17 cellular contexts compared by ENCODE assay signal in genomic region chr9:105216440-105217178, GRCh38. TPM values are rescaled to one million over a fixed set of nuclear protein-coding genes. Genes with fewer than 3 reads are reported as not detected.
A peak's percentile ranks its signal among the peaks of the same experiment; 100 is the strongest.
DNase-seq lines count a peak whose midpoint lies in the region; ATAC-seq and TF ChIP-seq lines count a peak whose summit lies in the region.
"Had no signal": no experiment of that assay in that cellular context is flagged by ENCODE, and none has a peak within 500 bp of the region (broad histone marks: within the 10 kb centered on the region; RNA-seq: fewer than 3 reads in every experiment).

No MANE protein-coding gene starts in this region.

- no peaks in the 10 kb centered on the region for H3K36me3 Mint-ChIP-seq in CD8-positive, alpha-beta T cell
- H3K36me3 Mint-ChIP-seq: CD4-positive, alpha-beta memory T cell; immature natural killer cell had no signal

- POLR2A ChIA-PET in IMR-90 (lab: Charles Lee; ENCODE audit: unreplicated experiment), result no interaction called here
- POLR2A ChIA-PET in CD8-positive, alpha-beta T cell (lab: Charles Lee), result no interaction called here

- H3K9ac ChIP-seq in IMR-90 (ENCODE audit: low read depth, low read length) (no peak overlapping the region), adipocyte (ENCODE audit: low read length) (peak overlapping the region; percentile 52)

- no peak overlapping the region for H2BK5ac ChIP-seq in IMR-90 (ENCODE audit: low read depth, low read length, poor library complexity, severe bottlenecking)

- TF ChIP-seq CTCF in IMR-90 (conservative IDR thresholded peaks at IDR 0.05; ENCODE audit: low read depth, low read length), result no peak
- TF ChIP-seq CTCF in CD8-positive, alpha-beta T cell (IDR thresholded peaks at IDR 0.05), result no peak

- ATAC-seq in IMR-90 (ENCODE audit: low read depth) (no peak; the same call in 1 of the 2 replicates), sciatic nerve (peak; percentile 45)
- no peak for ATAC-seq in CD8-positive, alpha-beta T cell
- ATAC-seq: K562 had no signal

- no peak overlapping the region for H2BK120ac ChIP-seq in IMR-90 (ENCODE audit: low read depth, low read length)

- H3K4me2 ChIP-seq in IMR-90 (ENCODE audit: low read depth, low read length), result no peak overlapping the region

- no peak for DNase-seq in IMR-90
- no peak for DNase-seq in adipocyte (ENCODE audit: low read depth)
- DNase-seq in hippocampal formation (lab: John Stamatoyannopoulos, UW), result peak; percentile 20 to 54
- DNase-seq in sciatic nerve (ENCODE audit: low spot score), result no peak
- DNase-seq in NCI-H345 (lab: John Stamatoyannopoulos, UW), result no peak
- no peak for DNase-seq in erythroblast (lab: John Stamatoyannopoulos, UW)
- no peak for DNase-seq in amniotic stem cell (lab: John Stamatoyannopoulos, UW)
- DNase-seq in CD8-positive, alpha-beta T cell, result no peak
- DNase-seq: activated CD4-positive, alpha-beta T cell treated with anti-CD3 and anti-CD28 coated beads, Interleukin-2, amount 50 U/mL, for 1 hour; activated effector memory CD4-positive, alpha-beta T cell treated with Interleukin-2 at 50 U/mL for 16 hours; CD4-positive, alpha-beta memory T cell; esophagus squamous epithelium; immature natural killer cell; T-helper 2 cell; thyroid gland had no signal

- intact Hi-C loops in IMR-90 (cut with micrococcal nuclease), result no loop called here
- intact Hi-C loops in sciatic nerve (cut with DNase I), result no loop called here
- intact Hi-C loops in CD8-positive, alpha-beta T cell (cut with DNase I, micrococcal nuclease), result no loop called here

- CTCF ChIA-PET in IMR-90 (lab: Yijun Ruan, JAX), result no interaction called here
- CTCF ChIA-PET in CD8-positive, alpha-beta T cell (lab: Charles Lee), result no interaction called here

- no peak overlapping the region for H3K4me3 ChIP-seq in IMR-90 (ENCODE audit: insufficient read depth, low read depth, low read length)
- no peak overlapping the region for H3K4me3 ChIP-seq in adipocyte (ENCODE audit: low read length)
- H3K4me3 ChIP-seq in CD8-positive, alpha-beta T cell (ENCODE audit: low read depth, low read length), result no peak overlapping the region
- H3K4me3 ChIP-seq: esophagus squamous epithelium, K562, thyroid gland had no signal

- no peak overlapping the region for H4K5ac ChIP-seq in IMR-90 (ENCODE audit: low read depth, low read length)

- H2AFZ ChIP-seq in IMR-90 (replicated peaks; ENCODE audit: low read length, poor library complexity), result peak overlapping the region; percentile 23

- H3K79me1 ChIP-seq in IMR-90 (ENCODE audit: low read depth in 1 of 2, low read length in 2 of 2), result no peaks in the 10 kb centered on the region

- H3K27ac ChIP-seq in IMR-90 (ENCODE audit: insufficient read depth, low read length), result no peak overlapping the region
- H3K27ac ChIP-seq in CD8-positive, alpha-beta T cell (ENCODE audit: low read depth, low read length), result no peak overlapping the region
- H3K27ac ChIP-seq: esophagus squamous epithelium, thyroid gland had no signal

- H4K8ac ChIP-seq in IMR-90 (ENCODE audit: low read depth in 2 of 2, low read length in 2 of 2), result no peak overlapping the region

- no peaks in the 10 kb centered on the region for H3K4me1 Mint-ChIP-seq in CD8-positive, alpha-beta T cell (ENCODE audit: low read depth)
- H3K4me1 Mint-ChIP-seq: CD4-positive, alpha-beta memory T cell; central memory CD8-positive, alpha-beta T cell; immature natural killer cell had no signal

- no peak overlapping the region for H3K56ac ChIP-seq in IMR-90 (ENCODE audit: extremely low read depth, insufficient read depth, low read length)

- H3K36me3 ChIP-seq in IMR-90 (ENCODE audit: control insufficient read depth, insufficient read depth, low read length) (no peaks in the 10 kb centered on the region), adipocyte (ENCODE audit: control insufficient read depth, insufficient read depth, low read length, severe bottlenecking) (no peaks in the 10 kb centered on the region)
- no peaks in the 10 kb centered on the region for H3K36me3 ChIP-seq in CD8-positive, alpha-beta T cell (ENCODE audit: insufficient read depth, low read length)
- H3K36me3 ChIP-seq: esophagus squamous epithelium, thyroid gland had no signal

- H3K27ac Mint-ChIP-seq in CD8-positive, alpha-beta T cell, result no peak overlapping the region
- H3K27ac Mint-ChIP-seq: CD4-positive, alpha-beta memory T cell; immature natural killer cell had no signal

- H3K14ac ChIP-seq in IMR-90 (replicated peaks; ENCODE audit: low read depth, low read length), result no peak overlapping the region

- H3K9me3 ChIP-seq in IMR-90 (ENCODE audit: control insufficient read depth, insufficient read depth, low read length) (no peaks in the 10 kb centered on the region), adipocyte (ENCODE audit: control insufficient read depth, low read length) (no peaks in the 10 kb centered on the region)
- no peaks in the 10 kb centered on the region for H3K9me3 ChIP-seq in CD8-positive, alpha-beta T cell (ENCODE audit: low read length)
- H3K9me3 ChIP-seq: esophagus squamous epithelium, thyroid gland had no signal

- H3K18ac ChIP-seq in IMR-90 (ENCODE audit: low read depth, low read length), result no peak overlapping the region; the same call in 1 of the 2 replicates

- no peak for TF ChIP-seq POLR2A in IMR-90 (IDR thresholded peaks at IDR 0.05; ENCODE audit: low read depth, low read length)
- TF ChIP-seq POLR2A in erythroblast (IDR thresholded peaks at IDR 0.05; ENCODE audit: low read length), result no peak

- dilution Hi-C loops in IMR-90 (cut with HindIII; ENCODE audit: low sequenced_read_pairs, unreplicated experiment), result no loop called here

- H2AK9ac ChIP-seq in IMR-90 (replicated peaks; ENCODE audit: low read depth, low read length, poor library complexity), result no peak overlapping the region

- H3K4me3 Mint-ChIP-seq in CD8-positive, alpha-beta T cell, result no peak overlapping the region
- H3K4me3 Mint-ChIP-seq: CD4-positive, alpha-beta memory T cell; central memory CD8-positive, alpha-beta T cell; immature natural killer cell had no signal

- H3K27me3 Mint-ChIP-seq in CD8-positive, alpha-beta T cell (ENCODE audit: low read depth), result peaks cover 2% of the 10 kb centered on the region

- no peak overlapping the region for H4K91ac ChIP-seq in IMR-90 (ENCODE audit: insufficient read depth, low read depth, low read length)

- no peaks in the 10 kb centered on the region for H4K20me1 ChIP-seq in IMR-90 (ENCODE audit: insufficient read depth, low read length)

- no peak overlapping the region for H2AK5ac ChIP-seq in IMR-90 (ENCODE audit: low read depth, low read length)

- no peak for TF ChIP-seq RAD21 in IMR-90 (IDR thresholded peaks at IDR 0.05; ENCODE audit: low read length)

- H3K4me1 ChIP-seq in IMR-90 (ENCODE audit: control insufficient read depth, insufficient read depth, low read length) (peaks cover 4% of the 10 kb centered on the region; the same call in 1 of the 2 replicates), adipocyte (ENCODE audit: control insufficient read depth, insufficient read depth, low read length) (peaks cover 34% of the 10 kb centered on the region)
- no peaks in the 10 kb centered on the region for H3K4me1 ChIP-seq in CD8-positive, alpha-beta T cell (ENCODE audit: insufficient read depth, low read length)
- H3K4me1 ChIP-seq: esophagus squamous epithelium had no signal

- WGBS in IMR-90 (ENCODE audit: extremely low coverage in 2 of 2, insufficient read length in 1 of 2), 2 experiments, result no CpG with 5 or more reads among the region's 4 CpGs

- no peak overlapping the region for H3K4ac ChIP-seq in IMR-90 (ENCODE audit: low read depth, low read length)

- 0 out of 2 replicates have a peak, but pooled peaks cover 4% of the 10 kb centered on the region for H3K9me1 ChIP-seq in IMR-90 (ENCODE audit: insufficient read depth, low read length)

- no peaks in the 10 kb centered on the region for H3K9me3 Mint-ChIP-seq in CD8-positive, alpha-beta T cell
- H3K9me3 Mint-ChIP-seq: central memory CD8-positive, alpha-beta T cell; immature natural killer cell had no signal

- H3K27me3 ChIP-seq in IMR-90 (ENCODE audit: control insufficient read depth, insufficient read depth, low read length), result no peaks in the 10 kb centered on the region; the same call in none of the 2 replicates
- H3K27me3 ChIP-seq in adipocyte (replicated peaks; ENCODE audit: control insufficient read depth, insufficient read depth, low read length), result no peaks in the 10 kb centered on the region
- H3K27me3 ChIP-seq in CD8-positive, alpha-beta T cell (ENCODE audit: insufficient read depth, low read length), result no peaks in the 10 kb centered on the region
- H3K27me3 ChIP-seq: esophagus squamous epithelium, thyroid gland had no signal

- no peak overlapping the region for H2BK20ac ChIP-seq in IMR-90 (ENCODE audit: low read depth, low read length)

- BruUV-seq in IMR-90 (replicated peaks; lab: Mats Ljungman, UMichigan), result no TSS peak

- H2BK15ac ChIP-seq in IMR-90 (ENCODE audit: low read depth, low read length), result no peak overlapping the region

- in situ Hi-C loops in IMR-90 (cut with MboI; ENCODE audit: low sequenced_read_pairs), result no loop called here

- H3K23ac ChIP-seq in IMR-90 (ENCODE audit: low read depth, low read length), result peak overlapping the region; percentile 77; the same call in 1 of the 2 replicates

TF ChIP-seq in IMR-90, 13 proteins besides CTCF, POLR2A, EP300 and RAD21 (continues in another document):
- TF ChIP-seq CHD1 (IDR thresholded peaks at IDR 0.05; ENCODE audit: low read depth, low read length) (no peak), RCOR1 (IDR thresholded peaks at IDR 0.05; ENCODE audit: insufficient replicate concordance, low read length) (no peak), FOS (IDR thresholded peaks at IDR 0.05; ENCODE audit: low read depth, low read length) (no peak), ELK1 (IDR thresholded peaks at IDR 0.05; ENCODE audit: borderline replicate concordance, low read depth, low read length) (no peak), RFX5 (IDR thresholded peaks at IDR 0.05; ENCODE audit: low read depth, low read length) (no peak), MXI1 (IDR thresholded peaks at IDR 0.05; ENCODE audit: borderline replicate concordance, low read depth, low read length) (no peak), MAZ (IDR thresholded peaks at IDR 0.05; ENCODE audit: borderline replicate concordance, low read depth, low read length) (no peak), SMC3 (IDR thresholded peaks at IDR 0.05; ENCODE audit: low read depth, low read length) (no peak)

RNA-seq across cellular contexts. Expression of gene SLC44A1, which starts 27.8 kb away (rescaled TPM):
- total RNA-seq in IMR-90 (2012; rRNA removed) (19.4 and 21.7 TPM in 2 replicates), sciatic nerve (82.2 TPM)
- polyA plus RNA-seq in IMR-90 (2012; rRNA removed), result 3.9 and 5.2 TPM in 2 replicates
- 1.4 and 2.1 TPM in 2 replicates for polyA plus RNA-seq in IMR-90 (2012; cell fraction: cytosol; rRNA removed)
- polyA plus RNA-seq in IMR-90 (2012; cell fraction: nucleus; rRNA removed; ENCODE audit: low replicate concordance), result 0.44 and 2.7 TPM in 2 replicates
- 1 to 10 TPM; 2.4 to 2.5 TPM for total RNA-seq in CD8-positive, alpha-beta T cell

Comparison
In these comparisons a context has a peak if more than half of its experiments do, and no peak if none do; other contexts are left out.
1. DNase-seq: peak in hippocampal formation (2 of 2); none in IMR-90 (single experiment), adipocyte (single experiment), sciatic nerve (single experiment), NCI-H345 (single experiment), erythroblast (0 of 2), amniotic stem cell (single experiment) and CD8-positive, alpha-beta T cell (0 of 7).